In the genomic region with DNA sequence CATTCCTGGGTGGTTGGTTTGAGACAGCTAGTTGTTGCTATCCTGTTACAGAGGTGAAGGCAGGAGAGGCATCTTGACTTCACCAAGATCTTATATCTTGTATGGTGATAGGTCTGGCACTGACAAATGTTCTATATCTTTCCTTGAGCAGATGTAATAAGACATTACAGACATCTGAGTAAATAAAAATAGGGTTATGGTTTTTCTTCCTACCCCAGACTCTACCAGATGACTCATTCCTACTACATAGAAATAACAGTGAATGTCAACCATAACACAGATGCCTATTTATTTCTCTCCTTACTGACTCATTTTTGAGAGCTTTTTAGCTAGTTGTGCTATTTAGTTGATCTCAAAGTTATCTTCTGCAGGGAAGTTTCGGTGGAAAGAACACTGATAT, we compare ENCODE assay signal across 11 cellular contexts.
DNase-seq lines count a peak whose midpoint lies in the region; ATAC-seq lines count a peak whose summit lies in the region.
"Had no signal": no experiment of that assay in that cellular context is flagged by ENCODE, and none has a peak within 500 bp of the region (broad histone marks: within the 10 kb centered on the region; RNA-seq: fewer than 3 reads in every experiment).

No MANE protein-coding gene starts in this region.

- DNase-seq in COLO829 (ENCODE audit: low spot score) = peak; percentile 57
- DNase-seq in brain pericyte (ENCODE audit: low read depth, low spot score) = peak; percentile 39
- no peak for DNase-seq in HUDEP-2 (lab: John Stamatoyannopoulos, UW; ENCODE audit: unreplicated experiment in 76 of 76)
- no peak for DNase-seq in NCI-H82 (lab: John Stamatoyannopoulos, UW)
- no peak for DNase-seq in stimulated activated CD4-positive, alpha-beta T cell treated with anti-CD3 and anti-CD28 coated beads, Interleukin-4, amount 100 ng/mL, for 1 hour
- DNase-seq: Caco-2, NCI-H1092 treated with DMSO at 0.1 percent for 48 hours, stomach had no signal

- ATAC-seq in GM19463 (IDR thresholded peaks at IDR 0.05; ENCODE audit: unreplicated experiment) = peak; percentile 50
- peak; percentile 20 for ATAC-seq in HG03342 (IDR thresholded peaks at IDR 0.05; ENCODE audit: unreplicated experiment)
- no peak for ATAC-seq in HG03571 (IDR thresholded peaks at IDR 0.05; ENCODE audit: unreplicated experiment)

Comparison
In these comparisons a context has a peak if more than half of its experiments do, and no peak if none do; other contexts are left out.
1. DNase-seq: peak in COLO829 (single experiment) and brain pericyte (single experiment); none in HUDEP-2 (0 of 76), NCI-H82 (single experiment) and stimulated activated CD4-positive, alpha-beta T cell treated with anti-CD3 and anti-CD28 coated beads, Interleukin-4, amount 100 ng/mL, for 1 hour (single experiment).